2 cellular contexts compared by ENCODE assay signal in the genomic region with DNA sequence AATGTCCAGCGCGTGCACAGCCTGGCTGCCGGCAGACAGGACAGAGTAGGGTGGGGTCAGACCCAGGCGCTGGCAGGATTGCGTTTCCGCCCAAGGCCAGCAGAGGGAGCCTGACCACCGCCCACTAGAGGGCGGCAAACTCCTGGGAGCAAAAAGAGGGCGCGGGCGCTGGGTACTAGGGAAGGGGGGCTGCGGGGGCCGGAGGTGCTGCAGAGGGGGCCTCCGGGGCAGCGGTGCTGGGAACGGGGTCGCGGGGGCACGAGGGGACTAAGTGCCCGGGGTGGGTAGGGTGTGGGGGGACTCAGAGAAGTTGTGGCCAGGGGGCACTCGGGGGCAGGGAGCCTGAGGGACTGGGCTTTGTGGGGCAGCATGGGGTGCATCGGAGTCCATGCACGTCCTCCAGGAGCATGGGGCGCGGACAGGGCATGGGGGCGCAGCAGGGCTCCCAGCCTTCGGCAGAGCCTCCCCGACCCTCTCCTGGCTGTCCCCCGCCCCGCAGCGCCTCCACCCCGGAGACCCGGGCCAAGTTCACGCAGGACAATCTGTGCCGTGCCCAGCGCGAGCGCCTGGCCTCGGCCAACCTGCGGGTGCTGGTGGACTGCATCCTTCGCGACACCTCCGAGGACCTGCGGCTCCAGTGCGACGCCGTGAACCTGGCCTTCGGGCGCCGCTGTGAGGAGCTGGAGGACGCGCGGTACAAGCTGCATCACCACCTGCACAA.
TF ChIP-seq lines count a peak whose summit lies in the region.

No MANE protein-coding gene starts in this region.

TF ChIP-seq in GM23338, 12 proteins besides CTCF, POLR2A, EP300 and RAD21 (continues in another document):
- TF ChIP-seq STAT1 (IDR thresholded peaks at IDR 0.05; ENCODE audit: unreplicated experiment) (no peak), NANOG (IDR thresholded peaks at IDR 0.05; ENCODE audit: borderline replicate concordance) (no peak), ZNF114 (CRISPR knock-in tag; IDR thresholded peaks at IDR 0.05) (no peak), EZH2phosphoT487 (IDR thresholded peaks at IDR 0.05; ENCODE audit: unreplicated experiment) (no peak), ZNF331 (CRISPR knock-in tag; IDR thresholded peaks at IDR 0.05; ENCODE audit: low read depth) (no peak), POLR2AphosphoS5 (IDR thresholded peaks at IDR 0.05; ENCODE audit: low read depth) (no peak), EZH2 (IDR thresholded peaks at IDR 0.05; ENCODE audit: low read depth, unreplicated experiment) (no peak), ETS1 (IDR thresholded peaks at IDR 0.05) (no peak), CREB1 (CRISPR knock-in tag; IDR thresholded peaks at IDR 0.05; ENCODE audit: low read depth) (no peak)
- TF ChIP-seq, protein P1, sequence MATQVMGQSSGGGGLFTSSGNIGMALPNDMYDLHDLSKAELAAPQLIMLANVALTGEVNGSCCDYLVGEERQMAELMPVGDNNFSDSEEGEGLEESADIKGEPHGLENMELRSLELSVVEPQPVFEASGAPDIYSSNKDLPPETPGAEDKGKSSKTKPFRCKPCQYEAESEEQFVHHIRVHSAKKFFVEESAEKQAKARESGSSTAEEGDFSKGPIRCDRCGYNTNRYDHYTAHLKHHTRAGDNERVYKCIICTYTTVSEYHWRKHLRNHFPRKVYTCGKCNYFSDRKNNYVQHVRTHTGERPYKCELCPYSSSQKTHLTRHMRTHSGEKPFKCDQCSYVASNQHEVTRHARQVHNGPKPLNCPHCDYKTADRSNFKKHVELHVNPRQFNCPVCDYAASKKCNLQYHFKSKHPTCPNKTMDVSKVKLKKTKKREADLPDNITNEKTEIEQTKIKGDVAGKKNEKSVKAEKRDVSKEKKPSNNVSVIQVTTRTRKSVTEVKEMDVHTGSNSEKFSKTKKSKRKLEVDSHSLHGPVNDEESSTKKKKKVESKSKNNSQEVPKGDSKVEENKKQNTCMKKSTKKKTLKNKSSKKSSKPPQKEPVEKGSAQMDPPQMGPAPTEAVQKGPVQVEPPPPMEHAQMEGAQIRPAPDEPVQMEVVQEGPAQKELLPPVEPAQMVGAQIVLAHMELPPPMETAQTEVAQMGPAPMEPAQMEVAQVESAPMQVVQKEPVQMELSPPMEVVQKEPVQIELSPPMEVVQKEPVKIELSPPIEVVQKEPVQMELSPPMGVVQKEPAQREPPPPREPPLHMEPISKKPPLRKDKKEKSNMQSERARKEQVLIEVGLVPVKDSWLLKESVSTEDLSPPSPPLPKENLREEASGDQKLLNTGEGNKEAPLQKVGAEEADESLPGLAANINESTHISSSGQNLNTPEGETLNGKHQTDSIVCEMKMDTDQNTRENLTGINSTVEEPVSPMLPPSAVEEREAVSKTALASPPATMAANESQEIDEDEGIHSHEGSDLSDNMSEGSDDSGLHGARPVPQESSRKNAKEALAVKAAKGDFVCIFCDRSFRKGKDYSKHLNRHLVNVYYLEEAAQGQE (IDR thresholded peaks at IDR 0.05; ENCODE audit: unreplicated experiment), result no peak

TF ChIP-seq in HepG2, 621 proteins besides CTCF, POLR2A, EP300 and RAD21 (continues in another document):
- TF ChIP-seq U2AF1 (optimal IDR thresholded peaks at IDR 0.05; ENCODE audit: low read depth, low read length), result no peak
- no peak for TF ChIP-seq ZNF713 (CRISPR knock-in tag; IDR thresholded peaks at IDR 0.05)
- TF ChIP-seq YEATS4 (CRISPR knock-in tag; IDR thresholded peaks at IDR 0.05; ENCODE audit: borderline replicate concordance), result no peak
- no peak for TF ChIP-seq NONO (IDR thresholded peaks at IDR 0.05)
- TF ChIP-seq NONO (CRISPR knock-in tag; conservative IDR thresholded peaks at IDR 0.05), result peak; percentile 44; the same call in 1 of the 2 replicates
- TF ChIP-seq ARNT2 (CRISPR knock-in tag; IDR thresholded peaks at IDR 0.05; ENCODE audit: low read depth), result no peak
- no peak for TF ChIP-seq ZNF841 (CRISPR knock-in tag; IDR thresholded peaks at IDR 0.05; ENCODE audit: borderline replicate concordance)
- TF ChIP-seq ESRRA (CRISPR knock-in tag; IDR thresholded peaks at IDR 0.05; ENCODE audit: low read depth), result no peak
- no peak for TF ChIP-seq ZNF766 (CRISPR knock-in tag; IDR thresholded peaks at IDR 0.05; ENCODE audit: borderline replicate concordance)
- TF ChIP-seq KDM2A (CRISPR knock-in tag; IDR thresholded peaks at IDR 0.05; ENCODE audit: borderline replicate concordance, low read depth), result peak; percentile 62; the same call in 1 of the 2 replicates
- TF ChIP-seq MIER2 (CRISPR knock-in tag; IDR thresholded peaks at IDR 0.05), result no peak
- TF ChIP-seq ZNF263 (CRISPR knock-in tag; IDR thresholded peaks at IDR 0.05), result no peak
- TF ChIP-seq HMG20B (CRISPR knock-in tag; conservative IDR thresholded peaks at IDR 0.05), result no peak
- peak; percentile 54; the same call in 1 of the 2 replicates for TF ChIP-seq PATZ1 (CRISPR knock-in tag; IDR thresholded peaks at IDR 0.05)
- TF ChIP-seq KLF11 (CRISPR knock-in tag; IDR thresholded peaks at IDR 0.05), result no peak
- peak; percentile 48 for TF ChIP-seq ZNF687 (CRISPR knock-in tag; IDR thresholded peaks at IDR 0.05)
- TF ChIP-seq SP4 (CRISPR knock-in tag; IDR thresholded peaks at IDR 0.05), result peak; percentile 31; the same call in 1 of the 2 replicates
- TF ChIP-seq, protein P2, sequence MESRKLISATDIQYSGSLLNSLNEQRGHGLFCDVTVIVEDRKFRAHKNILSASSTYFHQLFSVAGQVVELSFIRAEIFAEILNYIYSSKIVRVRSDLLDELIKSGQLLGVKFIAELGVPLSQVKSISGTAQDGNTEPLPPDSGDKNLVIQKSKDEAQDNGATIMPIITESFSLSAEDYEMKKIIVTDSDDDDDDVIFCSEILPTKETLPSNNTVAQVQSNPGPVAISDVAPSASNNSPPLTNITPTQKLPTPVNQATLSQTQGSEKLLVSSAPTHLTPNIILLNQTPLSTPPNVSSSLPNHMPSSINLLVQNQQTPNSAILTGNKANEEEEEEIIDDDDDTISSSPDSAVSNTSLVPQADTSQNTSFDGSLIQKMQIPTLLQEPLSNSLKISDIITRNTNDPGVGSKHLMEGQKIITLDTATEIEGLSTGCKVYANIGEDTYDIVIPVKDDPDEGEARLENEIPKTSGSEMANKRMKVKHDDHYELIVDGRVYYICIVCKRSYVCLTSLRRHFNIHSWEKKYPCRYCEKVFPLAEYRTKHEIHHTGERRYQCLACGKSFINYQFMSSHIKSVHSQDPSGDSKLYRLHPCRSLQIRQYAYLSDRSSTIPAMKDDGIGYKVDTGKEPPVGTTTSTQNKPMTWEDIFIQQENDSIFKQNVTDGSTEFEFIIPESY (CRISPR knock-in tag; IDR thresholded peaks at IDR 0.05), result 0 out of 2 replicates have a peak, but pooled peaks have one; percentile 19
- no peak for TF ChIP-seq ZFYVE20 (CRISPR knock-in tag; IDR thresholded peaks at IDR 0.05; ENCODE audit: borderline replicate concordance, low read depth)
- TF ChIP-seq THAP11 (CRISPR knock-in tag; IDR thresholded peaks at IDR 0.05), result 0 out of 2 replicates have a peak, but pooled peaks have one; percentile 20
- no peak for TF ChIP-seq ZNF12 (CRISPR knock-in tag; IDR thresholded peaks at IDR 0.05)
- TF ChIP-seq, protein P3, sequence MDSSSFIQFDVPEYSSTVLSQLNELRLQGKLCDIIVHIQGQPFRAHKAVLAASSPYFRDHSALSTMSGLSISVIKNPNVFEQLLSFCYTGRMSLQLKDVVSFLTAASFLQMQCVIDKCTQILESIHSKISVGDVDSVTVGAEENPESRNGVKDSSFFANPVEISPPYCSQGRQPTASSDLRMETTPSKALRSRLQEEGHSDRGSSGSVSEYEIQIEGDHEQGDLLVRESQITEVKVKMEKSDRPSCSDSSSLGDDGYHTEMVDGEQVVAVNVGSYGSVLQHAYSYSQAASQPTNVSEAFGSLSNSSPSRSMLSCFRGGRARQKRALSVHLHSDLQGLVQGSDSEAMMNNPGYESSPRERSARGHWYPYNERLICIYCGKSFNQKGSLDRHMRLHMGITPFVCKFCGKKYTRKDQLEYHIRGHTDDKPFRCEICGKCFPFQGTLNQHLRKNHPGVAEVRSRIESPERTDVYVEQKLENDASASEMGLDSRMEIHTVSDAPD (CRISPR knock-in tag; IDR thresholded peaks at IDR 0.05), result no peak
- no peak for TF ChIP-seq ZNF652 (CRISPR knock-in tag; IDR thresholded peaks at IDR 0.05; ENCODE audit: borderline replicate concordance, low read depth)
- peak; percentile 94 for TF ChIP-seq XRCC5 (optimal IDR thresholded peaks at IDR 0.05; ENCODE audit: low read length)
- TF ChIP-seq NFE2 (CRISPR knock-in tag; IDR thresholded peaks at IDR 0.05), result no peak
- no peak for TF ChIP-seq TCF7L2 (IDR thresholded peaks at IDR 0.05; ENCODE audit: low read depth, low read length)
- TF ChIP-seq AKNA (CRISPR knock-in tag; IDR thresholded peaks at IDR 0.05; ENCODE audit: borderline replicate concordance), result no peak
- TF ChIP-seq MAZ (IDR thresholded peaks at IDR 0.05; ENCODE audit: borderline replicate concordance, low read depth, low read length), result peak; percentile 49; the same call in 1 of the 2 replicates
- TF ChIP-seq MAZ (CRISPR knock-in tag; IDR thresholded peaks at IDR 0.05; ENCODE audit: low read depth), result peak; percentile 51; the same call in 1 of the 2 replicates
- peak; percentile 66 for TF ChIP-seq STAG1 (CRISPR knock-in tag; IDR thresholded peaks at IDR 0.05)
- TF ChIP-seq ZMYM4 (CRISPR knock-in tag; IDR thresholded peaks at IDR 0.05), result peak; percentile 36; the same call in 1 of the 2 replicates
